In genomic region chr3:129487183-129487867, GRCh38 we compare ENCODE assay signal across 1 cellular context.
TF ChIP-seq lines count a peak whose summit lies in the region.

No MANE protein-coding gene starts in this region.

TF ChIP-seq in GM12878, 131 proteins besides CTCF, POLR2A, EP300 and RAD21:
- TF ChIP-seq RFX5 (IDR thresholded peaks at IDR 0.05; ENCODE audit: low read depth, low read length) (no peak), BACH1 (IDR thresholded peaks at IDR 0.05; ENCODE audit: borderline replicate concordance) (no peak), EZH2 (IDR thresholded peaks at IDR 0.05; ENCODE audit: borderline replicate concordance, control insufficient read depth, low read depth, low read length) (no peak), BCL3 (IDR thresholded peaks at IDR 0.05; ENCODE audit: borderline replicate concordance, insufficient read depth, low read depth, low read length, poor library complexity, severe bottlenecking) (no peak), RB1 (IDR thresholded peaks at IDR 0.05; ENCODE audit: borderline replicate concordance) (no peak), JUND (IDR thresholded peaks at IDR 0.05; ENCODE audit: low read depth, low read length) (no peak), NR2C1 (IDR thresholded peaks at IDR 0.05) (no peak), YBX1 (IDR thresholded peaks at IDR 0.05) (no peak), PRDM15 (CRISPR knock-in tag; IDR thresholded peaks at IDR 0.05) (no peak), TARDBP (IDR thresholded peaks at IDR 0.05; ENCODE audit: borderline replicate concordance) (no peak), CREM (IDR thresholded peaks at IDR 0.05; ENCODE audit: low read depth) (no peak), ATF3 (IDR thresholded peaks at IDR 0.05; ENCODE audit: borderline replicate concordance, extremely low read depth, low read depth, low read length) (no peak), CHD1 (IDR thresholded peaks at IDR 0.05; ENCODE audit: low read depth, low read length) (no peak)
